In genomic region chr10:31773749-31774148, GRCh38 we compare ENCODE assay signal across 19 cellular contexts.
DNase-seq lines count a peak whose midpoint lies in the region; ATAC-seq, FAIRE-seq and TF ChIP-seq lines count a peak whose summit lies in the region.
"Had no signal": no experiment of that assay in that cellular context is flagged by ENCODE, and none has a peak within 500 bp of the region (broad histone marks: within the 10 kb centered on the region; RNA-seq: fewer than 3 reads in every experiment).

No MANE protein-coding gene starts in this region.

- no peak for FAIRE-seq in K562 (lab: Jason Lieb, UNC)
- FAIRE-seq: D721Med had no signal

- H3K9ac ChIP-seq in K562 (ENCODE audit: insufficient read depth in 1 of 2, low read depth in 2 of 2, low read length in 2 of 2), result no peak overlapping the region

- no peak for TF ChIP-seq RAD21 in K562 (CRISPR knock-in tag; conservative IDR thresholded peaks at IDR 0.05 in 1 of 2, IDR thresholded peaks at IDR 0.05 in 1 of 2)

- H3K4me1 Mint-ChIP-seq in neural crest cell, result peaks cover 30% of the 10 kb centered on the region
- peaks cover 11% of the 10 kb centered on the region for H3K4me1 Mint-ChIP-seq in type B pancreatic cell (ENCODE audit: unreplicated experiment)

- H3K36me3 Mint-ChIP-seq in neural crest cell (ENCODE audit: low read depth) (peaks cover 5% of the 10 kb centered on the region), type B pancreatic cell (no peaks in the 10 kb centered on the region)

- no peak for TF ChIP-seq CTCF in K562 (IDR thresholded peaks at IDR 0.05 in 2 of 3, conservative IDR thresholded peaks at IDR 0.05 in 1 of 3; ENCODE audit: insufficient read depth in 2 of 3, low read depth in 1 of 3, low read length in 3 of 3)
- no peak for TF ChIP-seq CTCF in hepatocyte (IDR thresholded peaks at IDR 0.05; ENCODE audit: poor library complexity)
- no peak for TF ChIP-seq CTCF in neural crest cell (conservative IDR thresholded peaks at IDR 0.05)
- TF ChIP-seq CTCF in type B pancreatic cell (conservative IDR thresholded peaks at IDR 0.05), result no peak
- no peak for TF ChIP-seq CTCF in osteoblast (IDR thresholded peaks at IDR 0.05; ENCODE audit: extremely low read depth, low read depth, low read length)

- BruUV-seq in K562 (replicated peaks; lab: Mats Ljungman, UMichigan), result no TSS peak

- H2AFZ ChIP-seq in K562 (ENCODE audit: low read depth, low read length) (no peak overlapping the region), hepatocyte (peak overlapping the region; percentile 66), osteoblast (ENCODE audit: low read length) (no peak overlapping the region)

- intact Hi-C loops in K562 (cut with micrococcal nuclease), result no loop called here

- no peak overlapping the region for H3K4me3 Mint-ChIP-seq in neural crest cell
- H3K4me3 Mint-ChIP-seq in type B pancreatic cell, result no peak overlapping the region
- H3K4me3 Mint-ChIP-seq: HFFc6 had no signal

- H3K9me1 ChIP-seq in K562 (ENCODE audit: control insufficient read depth, insufficient read depth, low read length), result no peaks in the 10 kb centered on the region

- H3K9me3 Mint-ChIP-seq in neural crest cell, result no peaks in the 10 kb centered on the region
- H3K9me3 Mint-ChIP-seq in type B pancreatic cell, result no peaks in the 10 kb centered on the region

- H3K79me2 ChIP-seq in K562 (ENCODE audit: control insufficient read depth, insufficient read depth, low read length), result no peaks in the 10 kb centered on the region
- H3K79me2 ChIP-seq in hepatocyte, result no peaks in the 10 kb centered on the region
- no peaks in the 10 kb centered on the region for H3K79me2 ChIP-seq in osteoblast (ENCODE audit: insufficient read depth, low read length)

- no peak overlapping the region for H3K4me3 ChIP-seq in K562
- H3K4me3 ChIP-seq in hepatocyte, result no peak overlapping the region
- H3K4me3 ChIP-seq in osteoblast (ENCODE audit: insufficient read depth, low read length), result no peak overlapping the region

- CTCF ChIA-PET in K562 (lab: Yijun Ruan, JAX; ENCODE audit: low intra/inter-chr PET ratio), result no interaction called here

- H3K4me2 ChIP-seq in K562 (ENCODE audit: insufficient read depth, low read length) (no peak overlapping the region), hepatocyte (no peak overlapping the region), osteoblast (ENCODE audit: insufficient read depth, low read length) (no peak overlapping the region)

- 13% methylated on average over 12 of the region's 12 CpGs for WGBS in K562 (ENCODE audit: insufficient coverage, low coverage, missing lambda C conversion rate)
- 80% methylated on average over 12 of the region's 12 CpGs for WGBS in hepatocyte (ENCODE audit: low lambda C conversion rate, missing lambda C conversion rate)

- H3K27ac Mint-ChIP-seq in neural crest cell (ENCODE audit: unreplicated experiment), result peak overlapping the region; percentile 96
- H3K27ac Mint-ChIP-seq in type B pancreatic cell, result peak overlapping the region; percentile 18
- H3K27ac Mint-ChIP-seq: HFFc6 had no signal

- peaks cover 2 to 23% of the 10 kb centered on the region in 2 experiments; a peak in 4 of 5 replicates for H3K27me3 ChIP-seq in K562 (ENCODE audit: control insufficient read depth in 2 of 2, insufficient read depth in 2 of 2, low read length in 2 of 2)
- H3K27me3 ChIP-seq in hepatocyte, result no peaks in the 10 kb centered on the region
- no peaks in the 10 kb centered on the region for H3K27me3 ChIP-seq in osteoblast (ENCODE audit: insufficient read depth, low read length)

- H3K9me3 ChIP-seq in K562 (replicated peaks; ENCODE audit: control insufficient read depth, insufficient read depth, low read depth, low read length) (0 out of 2 replicates have a peak, but pooled peaks cover 2% of the 10 kb centered on the region), hepatocyte (ENCODE audit: low read depth) (no peaks in the 10 kb centered on the region), osteoblast (ENCODE audit: low read depth, low read length) (no peaks in the 10 kb centered on the region)

- no peak for DNase-seq in K562 (ENCODE audit: extremely low read depth in 1 of 4, low spot score in 3 of 4)
- no peak for DNase-seq in hepatocyte (ENCODE audit: low spot score)
- DNase-seq in neural crest cell (ENCODE audit: low read depth, low spot score), result no peak
- DNase-seq in type B pancreatic cell (ENCODE audit: extremely low spot score, unreplicated experiment), result no peak
- no peak for DNase-seq in amygdala (lab: John Stamatoyannopoulos, UW)
- no peak for DNase-seq in osteoblast (ENCODE audit: insufficient read length, low spot score, missing footprints)
- no peak for DNase-seq in HuH-7 (ENCODE audit: low spot score)
- DNase-seq: ACHN, AML-193, HFFc6, KG1, NCI-H1105 treated with DMSO at 0.1 percent for 48 hours, NCI-H1694, NCI-H2227 treated with DMSO at 0.1 percent for 48 hours, NCI-H510A treated with DMSO at 0.1 percent for 48 hours, PC-3, RPMI8226 had no signal

- H3K36me3 ChIP-seq in K562 (ENCODE audit: control insufficient read depth, insufficient read depth, low read length) (no peaks in the 10 kb centered on the region), hepatocyte (replicated peaks; ENCODE audit: insufficient read depth, low read depth) (no peaks in the 10 kb centered on the region), osteoblast (ENCODE audit: insufficient read depth, low read length) (no peaks in the 10 kb centered on the region)

- POLR2A ChIA-PET in K562 (lab: Yijun Ruan, JAX), result interaction anchor here (1.2 to 1.6 kb wide), 2 partner anchors 11 to 15 kb away, joined by 3 to 5 read pairs; no protein-coding TSS in a partner anchor

- no peak for ATAC-seq in K562
- ATAC-seq: PC-3 had no signal

- in situ Hi-C loops in K562 (cut with MboI), result no loop called here

- TF ChIP-seq POLR2A in K562 (conservative IDR thresholded peaks at IDR 0.05), result no peak

- no peaks in the 10 kb centered on the region for H3K4me1 ChIP-seq in K562 (replicated peaks in 1 of 2; ENCODE audit: control insufficient read depth in 2 of 2, insufficient read depth in 2 of 2, low read length in 2 of 2)
- H3K4me1 ChIP-seq in hepatocyte (ENCODE audit: insufficient read depth), result peaks cover 12% of the 10 kb centered on the region
- peaks cover 15% of the 10 kb centered on the region for H3K4me1 ChIP-seq in osteoblast (ENCODE audit: insufficient read depth, low read length)

- H3K27ac ChIP-seq in K562 (ENCODE audit: extremely low read depth, low read depth, low read length), result no peak overlapping the region
- peak overlapping the region; percentile 80 for H3K27ac ChIP-seq in hepatocyte
- H3K27ac ChIP-seq in osteoblast (ENCODE audit: low read depth, low read length), result no peak overlapping the region
- H3K27ac ChIP-seq: C4-2B had no signal

- no peak for TF ChIP-seq EP300 in K562 (IDR thresholded peaks at IDR 0.05; ENCODE audit: low read length)

- no peaks in the 10 kb centered on the region for H3K9me2 ChIP-seq in hepatocyte (replicated peaks; ENCODE audit: insufficient read depth)

- H4K20me1 ChIP-seq in K562 (replicated peaks; ENCODE audit: control insufficient read depth, insufficient read depth, low read length) (no peaks in the 10 kb centered on the region), hepatocyte (ENCODE audit: insufficient read depth, poor library complexity, severe bottlenecking) (no peaks in the 10 kb centered on the region), osteoblast (ENCODE audit: insufficient read depth, low read length) (no peaks in the 10 kb centered on the region)

- H3K27me3 Mint-ChIP-seq in neural crest cell (ENCODE audit: low read depth) (no peaks in the 10 kb centered on the region), type B pancreatic cell (no peaks in the 10 kb centered on the region)

TF ChIP-seq in K562, 482 proteins besides CTCF, POLR2A, EP300 and RAD21:
- TF ChIP-seq PCBP2 (IDR thresholded peaks at IDR 0.05; ENCODE audit: low read depth, low read length, poor library complexity, severe bottlenecking) (no peak), BHLHE40 (IDR thresholded peaks at IDR 0.05; ENCODE audit: low read length) (peak; percentile 60)
